In the genomic region with DNA sequence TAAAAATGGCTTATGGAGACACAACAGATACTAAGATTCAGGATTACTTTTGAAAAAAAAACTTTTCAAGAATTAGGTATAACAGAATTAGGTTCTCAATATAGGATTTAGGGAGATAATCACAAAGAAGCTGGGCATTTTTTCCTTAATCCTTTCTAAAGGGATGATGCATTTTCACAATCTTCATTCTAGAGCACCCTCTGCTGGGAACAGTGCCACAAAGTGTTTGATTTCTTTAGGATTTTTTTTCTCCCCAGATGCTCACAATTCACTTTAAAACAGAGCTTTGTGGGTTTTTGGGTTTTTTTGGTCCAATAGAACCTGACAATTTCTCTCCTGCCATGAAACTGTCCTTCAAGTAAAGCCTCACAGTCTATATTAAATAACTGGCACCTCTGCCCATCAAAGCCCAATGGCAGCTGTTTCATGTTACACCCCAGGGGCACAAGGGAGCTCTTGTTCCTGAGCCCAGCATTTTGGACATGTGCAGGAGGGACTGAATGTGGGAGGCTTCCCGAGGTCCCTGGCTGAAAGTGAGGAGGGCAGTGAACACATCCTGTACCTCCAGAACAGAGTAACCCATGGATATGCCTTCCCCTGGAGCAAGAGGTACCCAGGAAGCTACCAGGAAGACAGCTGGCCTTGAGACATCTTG, we compare ENCODE assay signal across 8 cellular contexts. TPM values are rescaled to one million over a fixed set of nuclear protein-coding genes. Genes with fewer than 3 reads are reported as not detected.
DNase-seq lines count a peak whose midpoint lies in the region; ATAC-seq and TF ChIP-seq lines count a peak whose summit lies in the region.

No MANE protein-coding gene starts in this region.

- H3K4me2 ChIP-seq in BLaER1 (peak overlapping the region; percentile 33; the same call in 1 of the 2 replicates), Loucy (ENCODE audit: low read depth, low read length, poor library complexity, severe bottlenecking) (no peak overlapping the region), mesenchymal stem cell (ENCODE audit: low read length, poor library complexity, severe bottlenecking) (no peak overlapping the region)

- H3K4me1 ChIP-seq in BLaER1, result peaks cover 17% of the 10 kb centered on the region
- H3K4me1 ChIP-seq in Loucy (ENCODE audit: insufficient read depth, low read length, poor library complexity, severe bottlenecking), result no peaks in the 10 kb centered on the region
- peaks cover 4% of the 10 kb centered on the region for H3K4me1 ChIP-seq in mesenchymal stem cell (ENCODE audit: control insufficient read depth, insufficient read depth, low read depth, low read length)
- H3K4me1 ChIP-seq in body of pancreas, result no peaks in the 10 kb centered on the region

- H2BK120ac ChIP-seq in mesenchymal stem cell (ENCODE audit: low read depth, low read length), result no peak overlapping the region

- H2BK15ac ChIP-seq in mesenchymal stem cell (ENCODE audit: low read depth, poor library complexity, severe bottlenecking), result no peak overlapping the region

- H3K4me3 ChIP-seq in BLaER1, result no peak overlapping the region
- H3K4me3 ChIP-seq in Loucy (ENCODE audit: low read length, poor library complexity, severe bottlenecking), result no peak overlapping the region
- H3K4me3 ChIP-seq in astrocyte of the spinal cord (ENCODE audit: low read depth, low read length), result no peak overlapping the region
- H3K4me3 ChIP-seq in mesenchymal stem cell (ENCODE audit: insufficient read depth in 1 of 2, low read depth in 1 of 2, low read length in 2 of 2), result no peak overlapping the region
- H3K4me3 ChIP-seq in body of pancreas, result no peak overlapping the region

- no peaks in the 10 kb centered on the region for H3K79me2 ChIP-seq in Loucy (ENCODE audit: insufficient read depth, low read length)

- no peak overlapping the region for H3K18ac ChIP-seq in mesenchymal stem cell (ENCODE audit: low read depth in 1 of 2, low read length in 2 of 2)

- DNase-seq in astrocyte of the spinal cord (ENCODE audit: low read depth, low spot score) (peak; percentile 52), mesenchymal stem cell (peak; percentile 52), body of pancreas (no peak), ecto neural progenitor cell (ENCODE audit: low spot score) (no peak)
- DNase-seq in activated naive CD4-positive, alpha-beta T cell (lab: John Stamatoyannopoulos, UW), result no peak

- no peak overlapping the region for H4K91ac ChIP-seq in mesenchymal stem cell (ENCODE audit: low read length)

- no peak overlapping the region for H3K9ac ChIP-seq in BLaER1
- no peak overlapping the region for H3K9ac ChIP-seq in Loucy (ENCODE audit: low read depth, low read length, poor library complexity, severe bottlenecking)
- H3K9ac ChIP-seq in mesenchymal stem cell (ENCODE audit: low read length), result peak overlapping the region; percentile 12

- 70% methylated on average over 1 of the region's 1 CpG for WGBS in mesenchymal stem cell
- WGBS in body of pancreas, 2 donors, result 50% methylated on average over 1 of the region's 1 CpG; no CpG with 5 or more reads in 1 of the 2 donors

- TF ChIP-seq POLR2A in body of pancreas (IDR thresholded peaks at IDR 0.05), result no peak

- no peaks in the 10 kb centered on the region for H3K9me3 ChIP-seq in BLaER1
- no peaks in the 10 kb centered on the region for H3K9me3 ChIP-seq in Loucy (ENCODE audit: insufficient read depth, low read depth, low read length)
- no peaks in the 10 kb centered on the region for H3K9me3 ChIP-seq in mesenchymal stem cell (ENCODE audit: control insufficient read depth, low read length)
- no peaks in the 10 kb centered on the region for H3K9me3 ChIP-seq in body of pancreas

- H3K27ac ChIP-seq in BLaER1 (no peak overlapping the region), mesenchymal stem cell (ENCODE audit: low read length, poor library complexity, severe bottlenecking) (no peak overlapping the region), body of pancreas (no peak overlapping the region)

- H4K8ac ChIP-seq in mesenchymal stem cell (ENCODE audit: low read length), result no peak overlapping the region

- H3K36me3 ChIP-seq in BLaER1 (peaks cover 82% of the 10 kb centered on the region), Loucy (ENCODE audit: insufficient read depth, low read length) (peaks cover 73% of the 10 kb centered on the region; the same call in 1 of the 2 replicates), mesenchymal stem cell (ENCODE audit: control insufficient read depth in 1 of 2, insufficient read depth in 2 of 2, low read depth in 1 of 2, low read length in 2 of 2) (peaks cover 18 to 41% of the 10 kb centered on the region in 2 experiments), body of pancreas (replicated peaks in 1 of 2; ENCODE audit: insufficient read depth in 1 of 2, low read depth in 2 of 2) (peaks cover 0 to 6% of the 10 kb centered on the region in 2 donors)

- no peak overlapping the region for H2AK5ac ChIP-seq in mesenchymal stem cell (ENCODE audit: low read length, severe bottlenecking)

- H2BK12ac ChIP-seq in mesenchymal stem cell (ENCODE audit: low read length in 2 of 2), result no peak overlapping the region

- H3K14ac ChIP-seq in mesenchymal stem cell (ENCODE audit: low read length in 2 of 2), result no peak overlapping the region

- H2BK5ac ChIP-seq in mesenchymal stem cell (ENCODE audit: low read depth, low read length, poor library complexity, severe bottlenecking), result no peak overlapping the region

- ATAC-seq in body of pancreas (no peak), HG03196 (IDR thresholded peaks at IDR 0.05; ENCODE audit: unreplicated experiment) (no peak)

- intact Hi-C loops in body of pancreas (cut with DNase I), result no loop called here

- no peak overlapping the region for H2AFZ ChIP-seq in Loucy (ENCODE audit: low read length)
- H2AFZ ChIP-seq in mesenchymal stem cell (ENCODE audit: low read depth, low read length), result no peak overlapping the region

- peaks cover 14% of the 10 kb centered on the region for H3K79me1 ChIP-seq in mesenchymal stem cell (replicated peaks; ENCODE audit: low read length, poor library complexity, severe bottlenecking)

- in situ Hi-C loops in astrocyte of the spinal cord (cut with HindIII; ENCODE audit: low sequenced_read_pairs), result no loop called here

- H3K4ac ChIP-seq in mesenchymal stem cell (ENCODE audit: low read depth in 1 of 2, low read length in 2 of 2), result no peak overlapping the region

- TF ChIP-seq CTCF in Loucy (conservative IDR thresholded peaks at IDR 0.05; ENCODE audit: low read length), result peak; percentile 56
- TF ChIP-seq CTCF in astrocyte of the spinal cord (IDR thresholded peaks at IDR 0.05; ENCODE audit: low read depth, low read length), result peak; percentile 49
- TF ChIP-seq CTCF in body of pancreas (IDR thresholded peaks at IDR 0.05), result peak in 3 of 7 experiments; percentile 19 to 27 (median 20)

- H3K9me2 ChIP-seq in Loucy (replicated peaks; ENCODE audit: low read depth, low read length), result no peaks in the 10 kb centered on the region

- no peaks in the 10 kb centered on the region for H3F3A ChIP-seq in Loucy (ENCODE audit: low read depth)

- no peak overlapping the region for H3K23ac ChIP-seq in mesenchymal stem cell (ENCODE audit: low read length in 2 of 2)

- 0 out of 2 replicates have a peak, but pooled peaks cover 12% of the 10 kb centered on the region for H4K20me1 ChIP-seq in BLaER1
- no peaks in the 10 kb centered on the region for H4K20me1 ChIP-seq in Loucy (ENCODE audit: insufficient read depth, low read length, poor library complexity, severe bottlenecking)

- H3K27me3 ChIP-seq in BLaER1 (no peaks in the 10 kb centered on the region), Loucy (ENCODE audit: insufficient read depth, low read length, poor library complexity, severe bottlenecking) (no peaks in the 10 kb centered on the region), mesenchymal stem cell (ENCODE audit: control insufficient read depth in 1 of 2, insufficient read depth in 1 of 2, low read length in 2 of 2) (no peaks in the 10 kb centered on the region), body of pancreas (no peaks in the 10 kb centered on the region)

RNA-seq across cellular contexts. Expression of a gene that starts 39.7 kb away (rescaled TPM):
- 26.7 TPM for polyA plus RNA-seq in mesenchymal stem cell (2013, experiment 1 of 2)
- polyA plus RNA-seq in mesenchymal stem cell (2013, experiment 2 of 2), result 27.1 TPM
- 10 to 100 TPM; 10.1 to 21.8 TPM for total RNA-seq in body of pancreas

Comparison
In these comparisons a context has a peak if more than half of its experiments do, and no peak if none do; other contexts are left out.
1. DNase-seq: peak in astrocyte of the spinal cord (single experiment) and mesenchymal stem cell (single experiment); none in body of pancreas (0 of 4), activated naive CD4-positive, alpha-beta T cell (0 of 4) and ecto neural progenitor cell (single experiment).